Comparison of ENCODE assay signal across 1 cellular context in the genomic region with DNA sequence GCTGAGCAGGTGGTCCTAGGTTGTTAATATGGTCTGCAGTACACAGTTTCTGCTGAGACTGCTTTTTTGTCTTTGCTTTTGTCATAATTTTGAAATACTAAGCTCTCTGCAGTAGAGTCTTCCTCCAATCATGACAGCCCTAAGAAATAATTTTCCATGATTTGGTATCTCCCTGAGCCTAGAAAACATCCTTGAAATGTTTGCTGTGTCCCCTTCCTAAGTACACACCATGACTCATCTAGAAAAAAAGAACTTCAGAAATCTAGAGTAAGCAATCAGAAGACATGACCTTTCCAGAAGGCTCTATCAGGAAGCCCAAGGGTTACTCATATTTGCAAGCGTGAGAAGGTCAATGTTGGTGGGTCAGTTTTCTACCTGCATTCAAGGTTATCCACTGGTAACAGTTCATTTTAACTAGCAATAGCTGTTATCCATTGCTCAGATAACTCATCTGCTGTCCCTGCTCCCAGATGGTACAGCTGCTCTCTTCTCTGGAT.
TF ChIP-seq lines count a peak whose summit lies in the region.

No MANE protein-coding gene starts in this region.

TF ChIP-seq in K562, 482 proteins besides CTCF, POLR2A, EP300 and RAD21:
- TF ChIP-seq PHF8 (IDR thresholded peaks at IDR 0.05; ENCODE audit: borderline replicate concordance, low read length): no peak
- peak; percentile 22; the same call in 1 of the 2 replicates for TF ChIP-seq C11orf30 (IDR thresholded peaks at IDR 0.05; ENCODE audit: low read depth)
- TF ChIP-seq ZNF699 (CRISPR knock-in tag; IDR thresholded peaks at IDR 0.05; ENCODE audit: insufficient replicate concordance): no peak
- TF ChIP-seq PYGO2 (tag; IDR thresholded peaks at IDR 0.05): no peak
- no peak for TF ChIP-seq SP2 (IDR thresholded peaks at IDR 0.05; ENCODE audit: extremely low read depth, low read depth, low read length, poor library complexity, severe bottlenecking)
- no peak for TF ChIP-seq SAFB2 (IDR thresholded peaks at IDR 0.05; ENCODE audit: borderline replicate concordance, low read depth, low read length, severe bottlenecking)
